31 cellular contexts compared by ENCODE assay signal in genomic region chr5:14054111-14054854, GRCh38.
"Had no signal": no experiment of that assay in that cellular context is flagged by ENCODE, and none has a peak within 500 bp of the region (broad histone marks: within the 10 kb centered on the region; RNA-seq: fewer than 3 reads in every experiment).

No MANE protein-coding gene starts in this region.

- H3K27me3 Mint-ChIP-seq: progenitor cell of endocrine pancreas; stimulated activated naive CD8-positive, alpha-beta T cell treated with anti-CD3 and anti-CD28 coated beads, Interleukin-15, Interleukin-2, amounts not matched to agents 100 ng/mL and 50 ng/mL, for 24 hours had no signal

- FAIRE-seq: islet of Langerhans, TTC549 had no signal

- H3K27ac ChIP-seq: adrenal gland, heart right ventricle, ovary, right lobe of liver, upper lobe of left lung, vagina, WERI-Rb-1 had no signal

- H3K4me1 ChIP-seq: adrenal gland, foreskin keratinocyte, heart right ventricle, right lobe of liver, upper lobe of left lung, vagina had no signal

- ATAC-seq: activated CD4-positive, CD25-positive, alpha-beta regulatory T cell treated with anti-CD3 and anti-CD28 coated beads, Interleukin-2, amount 50 U/mL, for 24 hours; effector memory CD8-positive, alpha-beta T cell; left ventricle myocardium superior; right lobe of liver had no signal

- H3K36me3 Mint-ChIP-seq: activated naive CD8-positive, alpha-beta T cell treated with anti-CD3 and anti-CD28 coated beads for 36 hours; brain had no signal

- H3K9me3 ChIP-seq: adrenal gland, ovary, right lobe of liver, upper lobe of left lung, vagina had no signal

- H3K4me3 ChIP-seq: adrenal gland, heart right ventricle, ovary, right lobe of liver, upper lobe of left lung, vagina had no signal

- H3K4me1 Mint-ChIP-seq: activated naive CD8-positive, alpha-beta T cell treated with anti-CD3 and anti-CD28 coated beads for 36 hours; brain had no signal

- H3K9me3 Mint-ChIP-seq: activated naive CD8-positive, alpha-beta T cell treated with anti-CD3 and anti-CD28 coated beads for 36 hours; nephron; stimulated activated naive CD8-positive, alpha-beta T cell treated with anti-CD3 and anti-CD28 coated beads, Interleukin-15, Interleukin-2, amounts not matched to agents 100 ng/mL and 50 ng/mL, for 24 hours had no signal

- DNase-seq: activated CD4-positive, alpha-beta T cell treated with anti-CD3 and anti-CD28 coated beads for 48 hours; activated CD4-positive, alpha-beta T cell treated with anti-CD3 and anti-CD28 coated beads, Interleukin-2, amount 50 U/mL, for 48 hours; activated CD8-positive, alpha-beta memory T cell treated with anti-CD3 and anti-CD28 coated beads, Interleukin-2, amount 50 U/mL, for 4 hours; activated effector memory CD4-positive, alpha-beta T cell treated with anti-CD3 and anti-CD28 coated beads, Interleukin-2, amount 50 U/mL, for 16 hours; activated naive CD4-positive, alpha-beta T cell treated with anti-CD3 and anti-CD28 coated beads for 36 hours; activated naive CD8-positive, alpha-beta T cell treated with anti-CD3 and anti-CD28 coated beads for 36 hours; activated T-cell treated with anti-CD3 and anti-CD28 coated beads, Interleukin-2, amount 50 U/mL, for 1 hour; adrenal gland; aorta; cortex of kidney; effector memory CD8-positive, alpha-beta T cell; foreskin keratinocyte; heart right ventricle; left cardiac atrium; left ventricle myocardium superior; ovary; right lobe of liver; stimulated activated CD4-positive, alpha-beta T cell treated with anti-CD3 and anti-CD28 coated beads, Interleukin-12 subunit alpha, Interleukin-12 subunit beta, amount 100 ng/mL, for 4 hours; stimulated activated CD4-positive, alpha-beta T cell treated with anti-CD3 and anti-CD28 coated beads, Interleukin-4, amount 100 ng/mL, for 1 hour; T-helper 9 cell; upper lobe of left lung; WERI-Rb-1 had no signal

- H3K4me3 Mint-ChIP-seq: activated naive CD4-positive, alpha-beta T cell treated with anti-CD3 and anti-CD28 coated beads for 36 hours; activated naive CD8-positive, alpha-beta T cell treated with anti-CD3 and anti-CD28 coated beads for 36 hours; activated T-helper 1 cell treated with anti-CD3 and anti-CD28 coated beads, Interleukin-12 subunit alpha, Interleukin-12 subunit beta, Interleukin-2, Interleukin-4 antibody, amounts not matched to agents 30 ng/mL and 10 ng/mL and 1 ng/mL, durations not matched to agents 14 hours and 24 hours and 36 hours; brain; effector memory CD8-positive, alpha-beta T cell; nephron; stimulated activated naive CD8-positive, alpha-beta T cell treated with anti-CD3 and anti-CD28 coated beads, Interleukin-15, Interleukin-2, amounts not matched to agents 100 ng/mL and 50 ng/mL, for 24 hours had no signal

- H3K36me3 ChIP-seq: adrenal gland, heart right ventricle, ovary, right lobe of liver, upper lobe of left lung, vagina, WERI-Rb-1 had no signal

- H3K27ac Mint-ChIP-seq: activated naive CD4-positive, alpha-beta T cell treated with anti-CD3 and anti-CD28 coated beads for 36 hours; activated T-helper 1 cell treated with anti-CD3 and anti-CD28 coated beads, Interleukin-12 subunit alpha, Interleukin-12 subunit beta, Interleukin-2, Interleukin-4 antibody, amounts not matched to agents 30 ng/mL and 10 ng/mL and 1 ng/mL, durations not matched to agents 14 hours and 24 hours and 36 hours; brain; effector memory CD8-positive, alpha-beta T cell; nephron; progenitor cell of endocrine pancreas; stimulated activated naive CD8-positive, alpha-beta T cell treated with anti-CD3 and anti-CD28 coated beads, Interleukin-15, Interleukin-2, amounts not matched to agents 100 ng/mL and 50 ng/mL, for 24 hours had no signal

- H3K27me3 ChIP-seq: adrenal gland, foreskin keratinocyte, heart right ventricle, ovary, right lobe of liver, upper lobe of left lung, vagina had no signal
